Comparison of ENCODE assay signal across 35 cellular contexts in genomic region chr1:18686540-18686939, GRCh38. TPM values are rescaled to one million over a fixed set of nuclear protein-coding genes. Genes with fewer than 3 reads are reported as not detected.
"Had no signal": no experiment of that assay in that cellular context is flagged by ENCODE, and none has a peak within 500 bp of the region (broad histone marks: within the 10 kb centered on the region; RNA-seq: fewer than 3 reads in every experiment).

No MANE protein-coding gene starts in this region.

- H3K4me1 ChIP-seq: ascending aorta had no signal

- H3K4me1 Mint-ChIP-seq: activated B cell treated with CpG ODN at 0.5 μM for 24 hours; activated CD4-positive, alpha-beta memory T cell treated with anti-CD3 and anti-CD28 coated beads, Interleukin-2, amount 10 ng/mL, durations not matched to agents 7 days and 5 days; activated CD4-positive, alpha-beta T cell treated with anti-CD3 and anti-CD28 coated beads, Interleukin-2, amount 10 ng/mL, durations not matched to agents 24 days and 14 days; activated CD8-positive, alpha-beta memory T cell treated with anti-CD3 and anti-CD28 coated beads, Interleukin-2, amount 10 ng/mL, durations not matched to agents 7 days and 5 days; activated naive CD4-positive, alpha-beta T cell treated with anti-CD3 and anti-CD28 coated beads, Interleukin-2, amount 10 ng/mL, durations not matched to agents 7 days and 5 days; activated naive CD4-positive, alpha-beta T cell treated with anti-CD3 and anti-CD28 coated beads, Interleukin-2, amount 50 U/mL, for 24 hours; activated naive CD8-positive, alpha-beta T cell treated with anti-CD3 and anti-CD28 coated beads, Interleukin-2, amount 10 ng/mL, durations not matched to agents 7 days and 5 days; activated naive CD8-positive, alpha-beta T cell treated with anti-CD3 and anti-CD28 coated beads, Interleukin-2, amount 50 U/mL, for 24 hours had no signal

- H3K27me3 ChIP-seq: ascending aorta had no signal

- H3K27ac ChIP-seq: ascending aorta, cardiac muscle cell, VCaP had no signal

- H3K36me3 ChIP-seq: ascending aorta, cardiac muscle cell had no signal

- ATAC-seq: activated CD8-positive, alpha-beta memory T cell treated with anti-CD3 and anti-CD28 coated beads, Interleukin-2, amount 10 ng/mL, durations not matched to agents 7 days and 5 days; activated naive CD8-positive, alpha-beta T cell treated with anti-CD3 and anti-CD28 coated beads, Interleukin-2, amount 50 U/mL, for 24 hours had no signal

- H3K36me3 Mint-ChIP-seq: activated CD8-positive, alpha-beta memory T cell treated with anti-CD3 and anti-CD28 coated beads, Interleukin-2, amount 10 ng/mL, durations not matched to agents 7 days and 5 days; activated naive CD4-positive, alpha-beta T cell treated with anti-CD3 and anti-CD28 coated beads, Interleukin-2, amount 10 ng/mL, durations not matched to agents 7 days and 5 days; activated naive CD4-positive, alpha-beta T cell treated with anti-CD3 and anti-CD28 coated beads, Interleukin-2, amount 50 U/mL, for 24 hours; activated naive CD8-positive, alpha-beta T cell; activated naive CD8-positive, alpha-beta T cell treated with anti-CD3 and anti-CD28 coated beads, Interleukin-2, amount 10 ng/mL, durations not matched to agents 7 days and 5 days; brain had no signal

- H3K4me3 Mint-ChIP-seq: activated B cell treated with CpG ODN at 0.5 μM for 24 hours; activated CD4-positive, alpha-beta memory T cell treated with anti-CD3 and anti-CD28 coated beads, Interleukin-2, amount 10 ng/mL, durations not matched to agents 7 days and 5 days; activated CD4-positive, alpha-beta T cell treated with anti-CD3 and anti-CD28 coated beads, Interleukin-2, amount 10 ng/mL, durations not matched to agents 24 days and 14 days; activated CD8-positive, alpha-beta memory T cell treated with anti-CD3 and anti-CD28 coated beads, Interleukin-2, amount 10 ng/mL, durations not matched to agents 7 days and 5 days; activated naive CD4-positive, alpha-beta T cell treated with anti-CD3 and anti-CD28 coated beads, Interleukin-2, amount 10 ng/mL, durations not matched to agents 7 days and 5 days; activated naive CD4-positive, alpha-beta T cell treated with anti-CD3 and anti-CD28 coated beads, Interleukin-2, amount 50 U/mL, for 24 hours; activated naive CD8-positive, alpha-beta T cell; activated naive CD8-positive, alpha-beta T cell treated with anti-CD3 and anti-CD28 coated beads, Interleukin-2, amount 10 ng/mL, durations not matched to agents 7 days and 5 days; activated naive CD8-positive, alpha-beta T cell treated with anti-CD3 and anti-CD28 coated beads, Interleukin-2, amount 50 U/mL, for 24 hours; activated T-cell treated with anti-CD3 and anti-CD28 coated beads, Interleukin-2, amount 50 U/mL, for 24 hours; brain; T-helper 1 cell treated with Interleukin-12 subunit alpha and Interleukin-12 subunit beta and Interleukin-4 antibody, amounts not matched to agents 30 μg/mL and 1 μg/mL, for 36 hours; T-helper 2 cell treated with Interferon-gamma antibody and Interleukin-4, amounts not matched to agents 5 μg/mL and 100 μg/mL, for 36 hours had no signal

- H3K9me3 Mint-ChIP-seq: activated B cell treated with CpG ODN at 0.5 μM for 24 hours; activated CD4-positive, alpha-beta memory T cell treated with anti-CD3 and anti-CD28 coated beads, Interleukin-2, amount 10 ng/mL, durations not matched to agents 7 days and 5 days; activated CD4-positive, alpha-beta T cell treated with anti-CD3 and anti-CD28 coated beads, Interleukin-2, amount 10 ng/mL, durations not matched to agents 24 days and 14 days; activated naive CD4-positive, alpha-beta T cell treated with anti-CD3 and anti-CD28 coated beads, Interleukin-2, amount 10 ng/mL, durations not matched to agents 7 days and 5 days; activated naive CD4-positive, alpha-beta T cell treated with anti-CD3 and anti-CD28 coated beads, Interleukin-2, amount 50 U/mL, for 24 hours; activated naive CD8-positive, alpha-beta T cell treated with anti-CD3 and anti-CD28 coated beads, Interleukin-2, amount 10 ng/mL, durations not matched to agents 7 days and 5 days; activated naive CD8-positive, alpha-beta T cell treated with anti-CD3 and anti-CD28 coated beads, Interleukin-2, amount 50 U/mL, for 24 hours; activated T-cell treated with anti-CD3 and anti-CD28 coated beads, Interleukin-2, amount 50 U/mL, for 24 hours; activated T-helper 2 cell treated with anti-CD3 and anti-CD28 coated beads, Interferon-gamma antibody, Interleukin-2, Interleukin-4, amounts not matched to agents 10 μg/mL and 5 μg/mL and 100 μg/mL, durations not matched to agents 14 hours and 24 hours and 36 hours; brain; T-helper 1 cell treated with Interleukin-12 subunit alpha and Interleukin-12 subunit beta and Interleukin-4 antibody, amounts not matched to agents 30 μg/mL and 1 μg/mL, for 36 hours; T-helper 2 cell treated with Interferon-gamma antibody and Interleukin-4, amounts not matched to agents 5 μg/mL and 100 μg/mL, for 36 hours had no signal

- H3K27me3 Mint-ChIP-seq: activated CD4-positive, alpha-beta memory T cell treated with anti-CD3 and anti-CD28 coated beads, Interleukin-2, amount 10 ng/mL, durations not matched to agents 7 days and 5 days; activated naive CD4-positive, alpha-beta T cell treated with anti-CD3 and anti-CD28 coated beads, Interleukin-2, amount 50 U/mL, for 24 hours had no signal

- H3K27ac Mint-ChIP-seq: activated B cell treated with CpG ODN at 0.5 μM for 24 hours; activated CD4-positive, alpha-beta memory T cell treated with anti-CD3 and anti-CD28 coated beads, Interleukin-2, amount 10 ng/mL, durations not matched to agents 7 days and 5 days; activated CD4-positive, alpha-beta T cell treated with anti-CD3 and anti-CD28 coated beads, Interleukin-2, amount 10 ng/mL, durations not matched to agents 24 days and 14 days; activated CD8-positive, alpha-beta memory T cell treated with anti-CD3 and anti-CD28 coated beads, Interleukin-2, amount 10 ng/mL, durations not matched to agents 7 days and 5 days; activated naive CD4-positive, alpha-beta T cell treated with anti-CD3 and anti-CD28 coated beads, Interleukin-2, amount 10 ng/mL, durations not matched to agents 7 days and 5 days; activated naive CD4-positive, alpha-beta T cell treated with anti-CD3 and anti-CD28 coated beads, Interleukin-2, amount 50 U/mL, for 24 hours; activated naive CD8-positive, alpha-beta T cell; activated naive CD8-positive, alpha-beta T cell treated with anti-CD3 and anti-CD28 coated beads, Interleukin-2, amount 10 ng/mL, durations not matched to agents 7 days and 5 days; activated naive CD8-positive, alpha-beta T cell treated with anti-CD3 and anti-CD28 coated beads, Interleukin-2, amount 50 U/mL, for 24 hours; activated T-cell treated with anti-CD3 and anti-CD28 coated beads, Interleukin-2, amount 50 U/mL, for 24 hours; activated T-helper 2 cell treated with anti-CD3 and anti-CD28 coated beads, Interferon-gamma antibody, Interleukin-2, Interleukin-4, amounts not matched to agents 10 μg/mL and 5 μg/mL and 100 μg/mL, durations not matched to agents 14 hours and 24 hours and 36 hours; T-helper 1 cell treated with Interleukin-12 subunit alpha and Interleukin-12 subunit beta and Interleukin-4 antibody, amounts not matched to agents 30 μg/mL and 1 μg/mL, for 36 hours; T-helper 2 cell treated with Interferon-gamma antibody and Interleukin-4, amounts not matched to agents 5 μg/mL and 100 μg/mL, for 36 hours had no signal

- H3K9me3 ChIP-seq: ascending aorta had no signal

- H3K4me3 ChIP-seq: ascending aorta, cardiac muscle cell had no signal

- DNase-seq: activated B cell treated with CpG ODN at 0.5 μM for 24 hours; activated CD4-positive, alpha-beta memory T cell treated with anti-CD3 and anti-CD28 coated beads, Interleukin-2, amount 10 ng/mL, durations not matched to agents 7 days and 5 days; activated CD4-positive, alpha-beta T cell treated with anti-CD3 and anti-CD28 coated beads for 1 hour; activated CD4-positive, alpha-beta T cell treated with anti-CD3 and anti-CD28 coated beads for 4 hours; activated CD4-positive, alpha-beta T cell treated with anti-CD3 and anti-CD28 coated beads, Interleukin-2, amount 10 ng/mL, durations not matched to agents 24 days and 14 days; activated CD4-positive, alpha-beta T cell treated with anti-CD3 and anti-CD28 coated beads, Interleukin-2, amount 50 U/mL, for 1 hour; activated CD4-positive, alpha-beta T cell treated with anti-CD3 and anti-CD28 coated beads, Interleukin-2, amount 50 U/mL, for 48 hours; activated CD8-positive, alpha-beta memory T cell treated with anti-CD3 and anti-CD28 coated beads for 24 hours; activated CD8-positive, alpha-beta memory T cell treated with anti-CD3 and anti-CD28 coated beads, Interleukin-2, amount 10 ng/mL, durations not matched to agents 7 days and 5 days; activated CD8-positive, alpha-beta memory T cell treated with anti-CD3 and anti-CD28 coated beads, Interleukin-2, amount 50 U/mL, for 48 hours; activated effector memory CD4-positive, alpha-beta T cell treated with Interleukin-2 at 50 U/mL for 16 hours; activated gamma-delta T cell; activated naive CD4-positive, alpha-beta T cell treated with anti-CD3 and anti-CD28 coated beads, Interleukin-2, amount 10 ng/mL, durations not matched to agents 7 days and 5 days; activated naive CD4-positive, alpha-beta T cell treated with Interleukin-2 at 50 U/mL for 16 hours; activated naive CD8-positive, alpha-beta T cell treated with anti-CD3 and anti-CD28 coated beads, Interleukin-2, amount 10 ng/mL, durations not matched to agents 7 days and 5 days; activated naive CD8-positive, alpha-beta T cell treated with anti-CD3 and anti-CD28 coated beads, Interleukin-2, amount 50 U/mL, for 24 hours; activated T-cell treated with anti-CD3 and anti-CD28 coated beads, Interleukin-2, amount 50 U/mL, for 24 hours; activated T-cell treated with anti-CD3 and anti-CD28 coated beads, Interleukin-2, amount 50 U/mL, for 48 hours; amygdala; anterior cingulate cortex; central memory CD4-positive, alpha-beta T cell; T-helper 1 cell; T-helper 2 cell; T-helper 9 cell had no signal

RNA-seq across cellular contexts. Expression of gene PAX7, which starts 55.9 kb away (rescaled TPM):
- total RNA-seq: activated B cell treated with CpG ODN at 0.5 μM for 24 hours; activated CD4-positive, alpha-beta memory T cell treated with anti-CD3 and anti-CD28 coated beads, Interleukin-2, amount 10 ng/mL, durations not matched to agents 7 days and 5 days; activated CD4-positive, alpha-beta T cell treated with anti-CD3 and anti-CD28 coated beads, Interleukin-2, amount 10 ng/mL, durations not matched to agents 24 days and 14 days; activated CD8-positive, alpha-beta memory T cell treated with anti-CD3 and anti-CD28 coated beads, Interleukin-2, amount 10 ng/mL, durations not matched to agents 7 days and 5 days; activated naive CD8-positive, alpha-beta T cell treated with anti-CD3 and anti-CD28 coated beads, Interleukin-2, amount 10 ng/mL, durations not matched to agents 7 days and 5 days; activated T-helper 2 cell treated with anti-CD3 and anti-CD28 coated beads, Interferon-gamma antibody, Interleukin-2, Interleukin-4, amounts not matched to agents 10 μg/mL and 5 μg/mL and 100 μg/mL, durations not matched to agents 14 hours and 24 hours and 36 hours; ascending aorta; bronchial epithelial cell; cardiac muscle cell had no signal
- polyA plus RNA-seq: adipose tissue, cardiac muscle cell had no signal
